8 cellular contexts compared by ENCODE assay signal in the genomic region with DNA sequence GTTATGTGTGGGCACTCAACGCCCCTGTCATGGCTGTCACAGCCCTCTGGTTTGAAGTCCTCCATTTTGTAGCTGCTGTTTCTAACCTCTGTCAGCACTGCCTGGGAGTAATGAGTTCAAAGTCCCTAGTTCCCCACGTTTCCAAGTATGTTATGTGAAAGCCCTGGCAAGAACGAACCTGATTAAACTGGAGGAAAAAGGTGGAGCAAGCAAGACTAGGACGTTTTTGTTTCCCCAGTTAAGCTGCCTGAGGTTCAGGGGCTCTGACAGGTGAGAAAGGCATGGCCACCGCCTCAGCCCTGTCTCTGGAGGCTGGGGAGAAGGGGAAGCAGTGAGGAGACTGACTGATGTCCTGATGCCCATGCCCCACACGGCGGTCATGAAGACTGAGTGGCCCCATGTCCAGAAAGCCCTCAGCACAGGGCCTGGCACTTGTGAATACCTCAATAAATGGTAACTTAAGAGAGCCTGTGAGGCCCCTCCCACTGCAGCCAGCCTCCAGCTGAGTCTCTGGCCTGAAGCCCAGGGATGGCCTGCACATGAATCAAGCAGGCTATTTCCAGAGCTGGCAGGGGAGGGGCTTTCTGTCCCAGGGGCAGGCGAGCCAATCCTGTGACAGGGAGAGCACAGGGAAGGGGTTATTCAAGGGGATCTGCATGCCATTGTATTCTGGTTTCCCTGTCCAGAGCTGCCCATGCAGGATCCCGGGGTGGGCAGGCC.
DNase-seq lines count a peak whose midpoint lies in the region; ATAC-seq lines count a peak whose summit lies in the region.

No MANE protein-coding gene starts in this region.

- DNase-seq in DMS153 (lab: John Stamatoyannopoulos, UW) (peak; percentile 66), NCI-H2196 treated with DMSO at 0.1 percent for 48 hours (lab: John Stamatoyannopoulos, UW; ENCODE audit: unreplicated experiment) (peak; percentile 81), caudate nucleus (lab: John Stamatoyannopoulos, UW) (peak in 60 of 61 donors; percentile 58 to 95 (median 85)), kidney glomerular epithelial cell (lab: John Stamatoyannopoulos, UW) (peak; percentile 87), NCI-H128 (lab: John Stamatoyannopoulos, UW; ENCODE audit: unreplicated experiment) (no peak)
- no peak for DNase-seq in stimulated activated effector memory CD8-positive, alpha-beta T cell treated with anti-CD3 and anti-CD28 coated beads, Interleukin-12 subunit alpha, Interleukin-12 subunit beta, amount 100 ng/mL, for 72 hours (ENCODE audit: low spot score in 2 of 2)
- DNase-seq in T-helper 2 cell treated with Interferon-gamma antibody and Interleukin-4, amounts not matched to agents 5 μg/mL and 100 μg/mL, for 36 hours (ENCODE audit: low spot score) = no peak

- H3K9me3 Mint-ChIP-seq in stimulated activated effector memory CD8-positive, alpha-beta T cell treated with anti-CD3 and anti-CD28 coated beads, Interleukin-12 subunit alpha, Interleukin-12 subunit beta, amount 100 ng/mL, for 72 hours = no peaks in the 10 kb centered on the region
- H3K9me3 Mint-ChIP-seq in T-helper 2 cell treated with Interferon-gamma antibody and Interleukin-4, amounts not matched to agents 5 μg/mL and 100 μg/mL, for 36 hours = no peaks in the 10 kb centered on the region

- ATAC-seq in stimulated activated effector memory CD8-positive, alpha-beta T cell treated with anti-CD3 and anti-CD28 coated beads, Interleukin-12 subunit alpha, Interleukin-12 subunit beta, amount 100 ng/mL, for 72 hours = no peak
- no peak for ATAC-seq in GM18868 (IDR thresholded peaks at IDR 0.05; ENCODE audit: unreplicated experiment)

- peaks cover 13% of the 10 kb centered on the region for H3K4me1 Mint-ChIP-seq in stimulated activated effector memory CD8-positive, alpha-beta T cell treated with anti-CD3 and anti-CD28 coated beads, Interleukin-12 subunit alpha, Interleukin-12 subunit beta, amount 100 ng/mL, for 72 hours
- H3K4me1 Mint-ChIP-seq in T-helper 2 cell treated with Interferon-gamma antibody and Interleukin-4, amounts not matched to agents 5 μg/mL and 100 μg/mL, for 36 hours (ENCODE audit: low read depth) = peaks cover 12% of the 10 kb centered on the region

- H3K27ac Mint-ChIP-seq in stimulated activated effector memory CD8-positive, alpha-beta T cell treated with anti-CD3 and anti-CD28 coated beads, Interleukin-12 subunit alpha, Interleukin-12 subunit beta, amount 100 ng/mL, for 72 hours = peak overlapping the region; percentile 23
- no peak overlapping the region for H3K27ac Mint-ChIP-seq in T-helper 2 cell treated with Interferon-gamma antibody and Interleukin-4, amounts not matched to agents 5 μg/mL and 100 μg/mL, for 36 hours

- no peak overlapping the region for H3K4me3 Mint-ChIP-seq in stimulated activated effector memory CD8-positive, alpha-beta T cell treated with anti-CD3 and anti-CD28 coated beads, Interleukin-12 subunit alpha, Interleukin-12 subunit beta, amount 100 ng/mL, for 72 hours
- H3K4me3 Mint-ChIP-seq in T-helper 2 cell treated with Interferon-gamma antibody and Interleukin-4, amounts not matched to agents 5 μg/mL and 100 μg/mL, for 36 hours = no peak overlapping the region

- H3K36me3 Mint-ChIP-seq in stimulated activated effector memory CD8-positive, alpha-beta T cell treated with anti-CD3 and anti-CD28 coated beads, Interleukin-12 subunit alpha, Interleukin-12 subunit beta, amount 100 ng/mL, for 72 hours = peaks cover 17% of the 10 kb centered on the region
- peaks cover 10% of the 10 kb centered on the region for H3K36me3 Mint-ChIP-seq in T-helper 2 cell treated with Interferon-gamma antibody and Interleukin-4, amounts not matched to agents 5 μg/mL and 100 μg/mL, for 36 hours (ENCODE audit: low read depth)

- H3K27me3 Mint-ChIP-seq in T-helper 2 cell treated with Interferon-gamma antibody and Interleukin-4, amounts not matched to agents 5 μg/mL and 100 μg/mL, for 36 hours (ENCODE audit: low read depth) = no peaks in the 10 kb centered on the region

- H3K27ac ChIP-seq in caudate nucleus (ENCODE audit: low read depth, low read length) = peak overlapping the region; percentile 82

Comparison
In these comparisons a context has a peak if more than half of its experiments do, and no peak if none do; other contexts are left out.
1. DNase-seq: peak in DMS153 (single experiment), NCI-H2196 treated with DMSO at 0.1 percent for 48 hours (single experiment), caudate nucleus (60 of 61) and kidney glomerular epithelial cell (single experiment); none in stimulated activated effector memory CD8-positive, alpha-beta T cell treated with anti-CD3 and anti-CD28 coated beads, Interleukin-12 subunit alpha, Interleukin-12 subunit beta, amount 100 ng/mL, for 72 hours (0 of 2), T-helper 2 cell treated with Interferon-gamma antibody and Interleukin-4, amounts not matched to agents 5 μg/mL and 100 μg/mL, for 36 hours (single experiment) and NCI-H128 (single experiment).